ENCODE assay signal across 18 cellular contexts in genomic region chr3:110332591-110332990, GRCh38.
"Had no signal": no experiment of that assay in that cellular context is flagged by ENCODE, and none has a peak within 500 bp of the region (broad histone marks: within the 10 kb centered on the region; RNA-seq: fewer than 3 reads in every experiment).

No MANE protein-coding gene starts in this region.

- H3K4me1 ChIP-seq: SJCRH30 had no signal

- H3K9me3 ChIP-seq: SJCRH30 had no signal

- H3K27me3 ChIP-seq: SJCRH30 had no signal

- H3K27ac ChIP-seq: SJCRH30 had no signal

- H3K36me3 ChIP-seq: SJCRH30 had no signal

- DNase-seq: IMR-90, Karpas-422, KG1, MM.1S, NCI-H1105, NCI-H1417, NCI-H1436 treated with DMSO at 0.1 percent for 48 hours, NCI-H1694, NCI-H187 treated with DMSO at 0.1 percent for 48 hours, NCI-H2081, NCI-H2107, NCI-H2227 treated with DMSO at 0.1 percent for 48 hours, NCI-H524, NCI-H69, NCI-H774, PC-3, SHP77 treated with DMSO at 0.1 percent for 48 hours, SJCRH30 had no signal

- H3K4me3 ChIP-seq: SJCRH30 had no signal
